23 cellular contexts compared by ENCODE assay signal in the genomic region with DNA sequence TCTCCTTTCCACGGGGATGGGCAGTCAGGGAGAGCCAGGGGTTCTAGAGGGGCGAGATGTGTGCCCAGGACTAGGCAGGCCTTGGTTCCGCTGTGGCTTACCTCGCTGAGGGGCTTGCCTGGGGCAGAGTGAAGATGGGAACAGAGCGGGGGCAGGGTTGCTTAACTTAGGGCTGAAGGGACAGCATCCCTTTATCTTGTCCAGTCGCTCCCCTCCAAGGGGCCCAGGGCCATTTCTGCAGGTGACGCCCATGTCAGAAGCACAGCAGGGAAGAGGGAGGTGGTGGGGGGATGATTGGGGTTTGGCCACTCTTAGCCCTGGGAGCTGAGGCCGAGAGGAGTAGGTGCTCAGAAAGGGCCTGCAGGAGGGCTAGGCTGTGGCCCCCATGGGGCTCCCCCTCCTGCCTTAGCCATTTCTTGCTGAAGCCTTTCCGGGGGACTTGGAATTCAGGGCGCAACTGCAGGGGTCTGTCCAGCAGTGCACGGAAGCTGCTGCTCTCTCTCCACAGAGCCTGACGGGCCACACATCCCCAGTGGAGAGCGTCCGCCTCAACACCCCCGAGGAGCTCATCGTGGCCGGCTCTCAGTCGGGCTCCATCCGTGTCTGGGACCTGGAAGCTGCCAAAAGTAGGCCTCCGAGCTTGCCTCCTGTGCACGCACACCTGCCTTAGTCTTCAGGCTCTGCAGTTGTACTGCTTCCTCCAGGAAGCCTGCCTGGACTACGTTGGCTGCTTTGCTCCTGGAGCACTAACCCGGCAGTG. TPM values are rescaled to one million over a fixed set of nuclear protein-coding genes. Genes with fewer than 3 reads are reported as not detected.
DNase-seq lines count a peak whose midpoint lies in the region; TF ChIP-seq lines count a peak whose summit lies in the region.
"Had no signal": no experiment of that assay in that cellular context is flagged by ENCODE, and none has a peak within 500 bp of the region (broad histone marks: within the 10 kb centered on the region; RNA-seq: fewer than 3 reads in every experiment).

No MANE protein-coding gene starts in this region.

- no peak for DNase-seq in A673 (ENCODE audit: low spot score)
- DNase-seq in H9: peak; percentile 27
- no peak for DNase-seq in glutamatergic neuron
- no peak for DNase-seq in neuronal stem cell (ENCODE audit: low spot score)
- DNase-seq in NCI-H1048 (lab: John Stamatoyannopoulos, UW): no peak
- no peak for DNase-seq in activated CD4-positive, alpha-beta T cell treated with anti-CD3 and anti-CD28 coated beads, Interleukin-2, amount 10 ng/mL, durations not matched to agents 7 days and 5 days
- DNase-seq in NCI-H2029 treated with DMSO at 0.1 percent for 48 hours (lab: John Stamatoyannopoulos, UW): no peak
- DNase-seq: ACHN; C1 segment of cervical spinal cord; Calu3; CD8-positive, alpha-beta memory T cell; DMS153; GM23248; NCI-H1105 treated with DMSO at 0.1 percent for 48 hours; NCI-H2081; NCI-H2171 treated with DMSO at 0.1 percent for 48 hours; NCI-H524 treated with DMSO at 0.1 percent for 48 hours; OCI-M1; SHP77 treated with DMSO at 0.1 percent for 48 hours had no signal

- H3K4me3 ChIP-seq in A673 (ENCODE audit: low read depth, low read length, poor library complexity, severe bottlenecking) (no peak overlapping the region), neuronal stem cell (ENCODE audit: low read length in 2 of 2) (no peak overlapping the region)
- H3K4me3 ChIP-seq: GM23248, HAP-1, SK-N-MC had no signal

- H3K27ac ChIP-seq in A673 (ENCODE audit: low read depth, low read length, poor library complexity, severe bottlenecking) (peak overlapping the region; percentile 69), H9 (ENCODE audit: insufficient read length, low read depth, low read length) (no peak overlapping the region), neuronal stem cell (replicated peaks; ENCODE audit: low read length) (no peak overlapping the region)
- H3K27ac ChIP-seq: GM23248, SK-N-MC had no signal

- H3K4me3 Mint-ChIP-seq in H9 (no peak overlapping the region), glutamatergic neuron (ENCODE audit: unreplicated experiment) (peak overlapping the region; percentile 38)
- H3K4me3 Mint-ChIP-seq in activated CD4-positive, alpha-beta T cell treated with anti-CD3 and anti-CD28 coated beads, Interleukin-2, amount 10 ng/mL, durations not matched to agents 7 days and 5 days: no peak overlapping the region
- H3K4me3 Mint-ChIP-seq: CD8-positive, alpha-beta memory T cell had no signal

- H3K27ac Mint-ChIP-seq in H9: peak overlapping the region in 2 of 3 experiments; percentile 0 to 37; a peak in 2 of 7 replicates
- H3K27ac Mint-ChIP-seq in glutamatergic neuron (ENCODE audit: unreplicated experiment): peak overlapping the region; percentile 76
- H3K27ac Mint-ChIP-seq in activated CD4-positive, alpha-beta T cell treated with anti-CD3 and anti-CD28 coated beads, Interleukin-2, amount 10 ng/mL, durations not matched to agents 7 days and 5 days: no peak overlapping the region

- H2BK120ac ChIP-seq in H9 (ENCODE audit: low read depth, low read length, poor library complexity, severe bottlenecking) (no peak overlapping the region), neuronal stem cell (ENCODE audit: low read depth, low read length) (no peak overlapping the region)

- no peak overlapping the region for H3T11ph ChIP-seq in H9 (ENCODE audit: low read length)

- H3K18ac ChIP-seq in H9 (ENCODE audit: insufficient read length, low read depth, low read length) (no peak overlapping the region), neuronal stem cell (ENCODE audit: low read length) (no peak overlapping the region)

- POLR2A ChIA-PET in A673 (lab: Charles Lee; ENCODE audit: low non-redundant PET): interaction anchor here (0.5 kb wide), 1 partner anchor 18 kb away, joined by 15 read pairs; no protein-coding TSS in a partner anchor
- POLR2A ChIA-PET in activated CD4-positive, alpha-beta T cell treated with anti-CD3 and anti-CD28 coated beads, Interleukin-2, amount 10 ng/mL, durations not matched to agents 7 days and 5 days (lab: Charles Lee): no interaction called here

- no peaks in the 10 kb centered on the region for H3K79me1 ChIP-seq in H9 (ENCODE audit: insufficient read depth, low read depth, low read length, poor library complexity, severe bottlenecking)
- H3K79me1 ChIP-seq in neuronal stem cell (ENCODE audit: low read depth, low read length): no peaks in the 10 kb centered on the region

- H3K27me3 ChIP-seq in A673 (replicated peaks; ENCODE audit: insufficient read depth, low read depth, low read length, poor library complexity): no peaks in the 10 kb centered on the region
- H3K27me3 ChIP-seq in H9 (ENCODE audit: insufficient read depth, low read length): no peaks in the 10 kb centered on the region
- H3K27me3 ChIP-seq in neuronal stem cell (ENCODE audit: control insufficient read depth in 3 of 3, insufficient read depth in 3 of 3, low read depth in 1 of 3, low read length in 3 of 3): no peaks in the 10 kb centered on the region

- H3K36me3 Mint-ChIP-seq in H9 (ENCODE audit: insufficient read depth in 1 of 3, low read depth in 3 of 3) (peaks cover 5% of the 10 kb centered on the region in 3 experiments; a peak in 3 of 7 replicates), glutamatergic neuron (ENCODE audit: unreplicated experiment) (no peaks in the 10 kb centered on the region)
- H3K36me3 Mint-ChIP-seq in activated CD4-positive, alpha-beta T cell treated with anti-CD3 and anti-CD28 coated beads, Interleukin-2, amount 10 ng/mL, durations not matched to agents 7 days and 5 days (ENCODE audit: low read depth): no peaks in the 10 kb centered on the region

- H4K5ac ChIP-seq in H9 (ENCODE audit: insufficient read length, low read depth, low read length): no peak overlapping the region

- H3K23ac ChIP-seq in H9 (ENCODE audit: insufficient read length, low read depth, low read length) (no peak overlapping the region), neuronal stem cell (ENCODE audit: low read depth, low read length, poor library complexity) (peak overlapping the region; percentile 66)

- H3K9me3 ChIP-seq in A673 (ENCODE audit: low read depth, low read length, poor library complexity, severe bottlenecking): no peaks in the 10 kb centered on the region
- no peaks in the 10 kb centered on the region for H3K9me3 ChIP-seq in H9 (ENCODE audit: control insufficient read depth, low read depth, low read length)
- no peaks in the 10 kb centered on the region for H3K9me3 ChIP-seq in neuronal stem cell (replicated peaks in 1 of 2; ENCODE audit: control insufficient read depth in 2 of 2, insufficient read depth in 1 of 2, low read depth in 1 of 2, low read length in 2 of 2)
- H3K9me3 ChIP-seq: HAP-1 had no signal

- no peak overlapping the region for H3K4me2 ChIP-seq in H9 (ENCODE audit: insufficient read depth, insufficient read length, low read length)
- H3K4me2 ChIP-seq in neuronal stem cell (ENCODE audit: insufficient read depth, low read length, poor library complexity, severe bottlenecking): no peak overlapping the region

- H2AK5ac ChIP-seq in H9 (ENCODE audit: insufficient read length, low read length): no peak overlapping the region
- H2AK5ac ChIP-seq in neuronal stem cell (ENCODE audit: low read depth, low read length): no peak overlapping the region

- H2AFZ ChIP-seq in H9 (ENCODE audit: low read length) (no peak overlapping the region), neuronal stem cell (ENCODE audit: low read length) (no peak overlapping the region)
- H2AFZ ChIP-seq: GM23248 had no signal

- H4K91ac ChIP-seq in H9 (ENCODE audit: insufficient read length, low read depth, low read length) (no peak overlapping the region), neuronal stem cell (ENCODE audit: low read depth, low read length, poor library complexity) (no peak overlapping the region)

- no peak overlapping the region for H3K9ac ChIP-seq in H9 (ENCODE audit: extremely low read depth, insufficient read length, low read length)
- H3K9ac ChIP-seq in neuronal stem cell (ENCODE audit: low read depth, low read length, poor library complexity): peak overlapping the region; percentile 24
- H3K9ac ChIP-seq: GM23248 had no signal

- H2BK20ac ChIP-seq in H9 (ENCODE audit: low read depth, low read length, poor library complexity, severe bottlenecking): no peak overlapping the region

- H2BK15ac ChIP-seq in H9 (ENCODE audit: low read depth, low read length): no peak overlapping the region; the same call in 1 of the 2 replicates
- H2BK15ac ChIP-seq in neuronal stem cell (ENCODE audit: low read length): no peak overlapping the region

- H3K4me1 ChIP-seq in A673 (ENCODE audit: insufficient read depth, low read length, poor library complexity, severe bottlenecking) (peaks cover 37% of the 10 kb centered on the region), H9 (ENCODE audit: insufficient read depth, low read length) (no peaks in the 10 kb centered on the region), neuronal stem cell (ENCODE audit: control insufficient read depth in 2 of 2, insufficient read depth in 1 of 2, low read depth in 1 of 2, low read length in 2 of 2) (peaks cover 0 to 6% of the 10 kb centered on the region in 2 donors)
- H3K4me1 ChIP-seq: HAP-1 had no signal

- no peak overlapping the region for H3K4ac ChIP-seq in H9 (ENCODE audit: low read depth, low read length)
- no peak overlapping the region for H3K4ac ChIP-seq in neuronal stem cell (ENCODE audit: low read length)

- H3K9me3 Mint-ChIP-seq in H9: no peaks in the 10 kb centered on the region
- peaks cover 6% of the 10 kb centered on the region for H3K9me3 Mint-ChIP-seq in glutamatergic neuron (ENCODE audit: unreplicated experiment)
- H3K9me3 Mint-ChIP-seq in activated CD4-positive, alpha-beta T cell treated with anti-CD3 and anti-CD28 coated beads, Interleukin-2, amount 10 ng/mL, durations not matched to agents 7 days and 5 days: no peaks in the 10 kb centered on the region
- H3K9me3 Mint-ChIP-seq: CD8-positive, alpha-beta memory T cell had no signal

- intact Hi-C loops in A673 (cut with micrococcal nuclease; ENCODE audit: unreplicated experiment): loop anchor here (5.0 kb wide), 1 partner anchor 103 kb away; no protein-coding TSS in a partner anchor

- H2BK5ac ChIP-seq in H9 (ENCODE audit: insufficient read length, low read length) (no peak overlapping the region), neuronal stem cell (ENCODE audit: low read length) (no peak overlapping the region)

- H4K8ac ChIP-seq in H9 (replicated peaks; ENCODE audit: insufficient read length, low read depth, low read length) (no peak overlapping the region), neuronal stem cell (ENCODE audit: low read depth, low read length) (no peak overlapping the region)

- H3K79me2 ChIP-seq in H9 (ENCODE audit: insufficient read depth, low read length): no peaks in the 10 kb centered on the region

- no CpG with 5 or more reads among the region's 23 CpGs for WGBS in H9 (ENCODE audit: extremely low coverage, insufficient read length, low lambda C conversion rate)
- no CpG with 5 or more reads among the region's 23 CpGs for WGBS in neuronal stem cell (ENCODE audit: extremely low coverage in 2 of 2, insufficient read length in 2 of 2, insufficient replicate concordance in 1 of 2), 2 donors

- H3K56ac ChIP-seq in H9 (ENCODE audit: insufficient read length, low read depth, low read length): no peak overlapping the region

- H4K20me1 ChIP-seq in H9 (ENCODE audit: control insufficient read depth, insufficient read depth, insufficient read length): peaks cover 3% of the 10 kb centered on the region

- CTCF ChIA-PET in A673 (lab: Charles Lee): no interaction called here
- CTCF ChIA-PET in activated CD4-positive, alpha-beta T cell treated with anti-CD3 and anti-CD28 coated beads, Interleukin-2, amount 10 ng/mL, durations not matched to agents 7 days and 5 days (lab: Charles Lee): interaction anchor here (1.5 kb wide), 1 partner anchor 9 kb away, joined by 4 read pairs; the partner anchor contains the start of gene KATNB1

- H3K4me1 Mint-ChIP-seq in H9: no peaks in the 10 kb centered on the region
- H3K4me1 Mint-ChIP-seq in glutamatergic neuron (ENCODE audit: low read depth, unreplicated experiment): peaks cover 35% of the 10 kb centered on the region
- no peaks in the 10 kb centered on the region for H3K4me1 Mint-ChIP-seq in activated CD4-positive, alpha-beta T cell treated with anti-CD3 and anti-CD28 coated beads, Interleukin-2, amount 10 ng/mL, durations not matched to agents 7 days and 5 days
- H3K4me1 Mint-ChIP-seq: CD8-positive, alpha-beta memory T cell had no signal

- no peaks in the 10 kb centered on the region; the same call in 1 of the 2 replicates for H3K27me3 Mint-ChIP-seq in H9 (ENCODE audit: low read depth)
- peaks cover 2% of the 10 kb centered on the region for H3K27me3 Mint-ChIP-seq in glutamatergic neuron (ENCODE audit: unreplicated experiment)
- H3K27me3 Mint-ChIP-seq in activated CD4-positive, alpha-beta T cell treated with anti-CD3 and anti-CD28 coated beads, Interleukin-2, amount 10 ng/mL, durations not matched to agents 7 days and 5 days: no peaks in the 10 kb centered on the region
- H3K27me3 Mint-ChIP-seq: CD8-positive, alpha-beta memory T cell had no signal

- TF ChIP-seq CTCF in A673 (conservative IDR thresholded peaks at IDR 0.05; ENCODE audit: low read depth, low read length) (no peak), H9 (conservative IDR thresholded peaks at IDR 0.05) (no peak), glutamatergic neuron (IDR thresholded peaks at IDR 0.05; ENCODE audit: partially characterized antibody, unreplicated experiment) (no peak)

- H3K14ac ChIP-seq in H9 (ENCODE audit: insufficient read depth, low read length) (no peak overlapping the region), neuronal stem cell (ENCODE audit: low read length) (peak overlapping the region; percentile 40)

- H2BK12ac ChIP-seq in H9 (ENCODE audit: insufficient read length, low read depth, low read length) (no peak overlapping the region), neuronal stem cell (ENCODE audit: low read length) (peak overlapping the region; percentile 30)

- H3K36me3 ChIP-seq in A673 (ENCODE audit: insufficient read depth, low read length, poor library complexity, severe bottlenecking): peaks cover 36% of the 10 kb centered on the region
- peaks cover 10 to 55% of the 10 kb centered on the region in 2 donors for H3K36me3 ChIP-seq in neuronal stem cell (replicated peaks in 1 of 2; ENCODE audit: control insufficient read depth in 2 of 2, insufficient read depth in 2 of 2, low read length in 2 of 2)

- no peaks in the 10 kb centered on the region for H3K23me2 ChIP-seq in H9 (ENCODE audit: insufficient read length, low read depth, low read length, poor library complexity, severe bottlenecking)

- no TSS peak for BruUV-seq in A673 (replicated peaks; lab: Mats Ljungman, UMichigan)

RNA-seq across cellular contexts. Expression of gene KATNB1, which starts 8.5 kb away (rescaled TPM):
- 55.7 and 58.5 TPM in 2 replicates for total RNA-seq in A673 (2021)
- total RNA-seq in H9 (2021): 25.7 and 29.9 TPM in 2 replicates
- total RNA-seq in glutamatergic neuron (ENCODE audit: unreplicated experiment): 74.4 TPM
- 31.8 TPM for polyA plus RNA-seq in neuronal stem cell (2013, experiment 1 of 2)
- 30.8 TPM for polyA plus RNA-seq in neuronal stem cell (2013, experiment 2 of 2)
- total RNA-seq in activated CD4-positive, alpha-beta T cell treated with anti-CD3 and anti-CD28 coated beads, Interleukin-2, amount 10 ng/mL, durations not matched to agents 7 days and 5 days: 10 to 100 TPM; 23.1 to 31.7 TPM

RNA-seq across cellular contexts. Expression of gene DRC7, which starts 49.5 kb away (rescaled TPM):
- total RNA-seq in A673 (2021) (not detected in 2 replicates), H9 (2021) (0.72 TPM in 1 of 2 replicates, not detected in the other), glutamatergic neuron (ENCODE audit: unreplicated experiment) (not detected)
- 0.28 TPM for polyA plus RNA-seq in neuronal stem cell (2013, experiment 1 of 2)
- polyA plus RNA-seq in neuronal stem cell (2013, experiment 2 of 2): 0.21 TPM
- not detected for total RNA-seq in activated CD4-positive, alpha-beta T cell treated with anti-CD3 and anti-CD28 coated beads, Interleukin-2, amount 10 ng/mL, durations not matched to agents 7 days and 5 days
- total RNA-seq: Calu3; CD8-positive, alpha-beta memory T cell; G401; GM23248; HT1080 had no signal
- polyA plus RNA-seq: CD8-positive, alpha-beta memory T cell; GM23248 had no signal

RNA-seq across cellular contexts. Expression of gene KIFC3, which starts 58.2 kb away (rescaled TPM):
- total RNA-seq in A673 (2021) (198 and 201 TPM in 2 replicates), H9 (2021) (3.5 and 5.0 TPM in 2 replicates), glutamatergic neuron (ENCODE audit: unreplicated experiment) (0.76 TPM)
- 1.3 TPM for polyA plus RNA-seq in neuronal stem cell (2013, experiment 1 of 2)
- polyA plus RNA-seq in neuronal stem cell (2013, experiment 2 of 2): 1.1 TPM
- not detected for total RNA-seq in activated CD4-positive, alpha-beta T cell treated with anti-CD3 and anti-CD28 coated beads, Interleukin-2, amount 10 ng/mL, durations not matched to agents 7 days and 5 days

Comparison
In these comparisons a context has a peak if more than half of its experiments do, and no peak if none do; other contexts are left out.
1. RNA of gene KIFC3, which starts 58.2 kb away (total RNA-seq): 198 to 201 TPM in A673; 3.5 to 5.0 TPM in H9, 0.76 TPM in glutamatergic neuron (single experiment) and not detected in activated CD4-positive, alpha-beta T cell treated with anti-CD3 and anti-CD28 coated beads, Interleukin-2, amount 10 ng/mL, durations not matched to agents 7 days and 5 days; every median in the first group is over 10 times any median in the second.